10 cellular contexts compared by ENCODE assay signal in genomic region chr18:21115519-21116411, GRCh38. TPM values are rescaled to one million over a fixed set of nuclear protein-coding genes. Genes with fewer than 3 reads are reported as not detected.
DNase-seq lines count a peak whose midpoint lies in the region; ATAC-seq and TF ChIP-seq lines count a peak whose summit lies in the region.
"Had no signal": no experiment of that assay in that cellular context is flagged by ENCODE, and none has a peak within 500 bp of the region (broad histone marks: within the 10 kb centered on the region; RNA-seq: fewer than 3 reads in every experiment).

No MANE protein-coding gene starts in this region.

- H3K4me3 ChIP-seq in fibroblast of lung (replicated peaks in 1 of 4; ENCODE audit: control extremely low read depth in 1 of 4, insufficient read depth in 1 of 4, low read depth in 3 of 4, low read length in 4 of 4) (no peak overlapping the region), heart right ventricle (no peak overlapping the region)

- no peaks in the 10 kb centered on the region for H4K20me1 ChIP-seq in fibroblast of lung (ENCODE audit: control insufficient read depth, extremely low read depth, insufficient read depth, low read length)

- H3K27me3 ChIP-seq in fibroblast of lung (ENCODE audit: control insufficient read depth, insufficient read depth, low read length) (no peaks in the 10 kb centered on the region), heart right ventricle (no peaks in the 10 kb centered on the region)

- WGBS in heart right ventricle, 2 donors = 86% methylated on average over 7 of the region's 7 CpGs

- no peaks in the 10 kb centered on the region for H3K9me3 ChIP-seq in fibroblast of lung (ENCODE audit: control insufficient read depth, insufficient read depth, low read depth, low read length)
- no peaks in the 10 kb centered on the region for H3K9me3 ChIP-seq in heart right ventricle

- intact Hi-C loops in heart right ventricle (cut with DNase I) = loop anchor here in 4 of 10 donors (10.0 kb wide), 3 partner anchors 69 to 141 kb away; no protein-coding TSS in a partner anchor

- ATAC-seq in HG02678 (IDR thresholded peaks at IDR 0.05; ENCODE audit: unreplicated experiment) = no peak
- ATAC-seq in heart right ventricle = no peak
- no peak for ATAC-seq in HG02759 (IDR thresholded peaks at IDR 0.05; ENCODE audit: unreplicated experiment)

- DNase-seq in H4 (ENCODE audit: low spot score) (peak; percentile 33), OCI-M1 (lab: John Stamatoyannopoulos, UW) (peak; percentile 28), fibroblast of lung (ENCODE audit: low read depth in 2 of 2) (peak; percentile 33 to 74), stromal cell of bone marrow (ENCODE audit: low read depth) (peak; percentile 75), heart right ventricle (no peak), SHP77 treated with DMSO at 0.1 percent for 48 hours (lab: John Stamatoyannopoulos, UW) (no peak)
- DNase-seq: central memory CD4-positive, alpha-beta T cell; DMS79 treated with DMSO at 0.1 percent for 48 hours had no signal

- no peak overlapping the region for H2AFZ ChIP-seq in fibroblast of lung (ENCODE audit: low read length)

- H3K4me2 ChIP-seq in fibroblast of lung (ENCODE audit: extremely low read depth, insufficient read depth, low read length) = peak overlapping the region; percentile 63

- H3K36me3 ChIP-seq in fibroblast of lung (ENCODE audit: control insufficient read depth, insufficient read depth, low read length) (no peaks in the 10 kb centered on the region), heart right ventricle (no peaks in the 10 kb centered on the region)

- H3K27ac ChIP-seq in fibroblast of lung (ENCODE audit: insufficient read depth, low read length) (peak overlapping the region; percentile 81), heart right ventricle (no peak overlapping the region)

- TF ChIP-seq CTCF in fibroblast of lung (conservative IDR thresholded peaks at IDR 0.05 in 1 of 2, IDR thresholded peaks at IDR 0.05 in 1 of 2; ENCODE audit: low read depth in 1 of 2, low read length in 2 of 2) = peak in 1 of 2 donors; percentile 18
- TF ChIP-seq CTCF in heart right ventricle (IDR thresholded peaks at IDR 0.05) = no peak

- H3K9ac ChIP-seq in fibroblast of lung (ENCODE audit: insufficient read depth, low read length) = peak overlapping the region; percentile 3

- H3K4me1 ChIP-seq in fibroblast of lung (ENCODE audit: control insufficient read depth, extremely low read depth, insufficient read depth, low read length) (peaks cover 17% of the 10 kb centered on the region), heart right ventricle (peaks cover 0 to 40% (median 14%) of the 10 kb centered on the region in 9 donors)

- H3K79me2 ChIP-seq in fibroblast of lung (ENCODE audit: control insufficient read depth, insufficient read depth, low read length) = peaks cover 7% of the 10 kb centered on the region

RNA-seq across cellular contexts. Expression of gene ROCK1, which starts 4.2 kb away (rescaled TPM):
- 14.4 and 14.9 TPM in 2 replicates for total RNA-seq in H4 (2014; rRNA removed; shearing (Covaris generic))
- total RNA-seq in fibroblast of lung (39.5 and 55.2 TPM in 2 replicates), heart right ventricle (10 to 100 TPM; 28.6 to 44.1 (median 36.3) TPM)
- polyA plus RNA-seq in fibroblast of lung (25.4 and 33.2 TPM in 2 replicates), heart right ventricle (10 to 100 TPM; 12.5 to 19.6 TPM)
- 31.2 and 40.5 TPM in 2 replicates for polyA plus RNA-seq in fibroblast of lung (2012)
- 2.2 and 2.6 TPM in 2 replicates for polyA minus RNA-seq in fibroblast of lung (ENCODE audit: low replicate concordance)

Comparison
In these comparisons a context has a peak if more than half of its experiments do, and no peak if none do; other contexts are left out.
1. DNase-seq: peak in H4 (single experiment), OCI-M1 (single experiment), fibroblast of lung (2 of 2) and stromal cell of bone marrow (single experiment); none in heart right ventricle (0 of 2) and SHP77 treated with DMSO at 0.1 percent for 48 hours (single experiment).